21 cellular contexts compared by ENCODE assay signal in genomic region chr18:28716321-28716720, GRCh38.
"Had no signal": no experiment of that assay in that cellular context is flagged by ENCODE, and none has a peak within 500 bp of the region (broad histone marks: within the 10 kb centered on the region; RNA-seq: fewer than 3 reads in every experiment).

No MANE protein-coding gene starts in this region.

- H3K27me3 ChIP-seq: esophagus muscularis mucosa, gastrocnemius medialis, ovary, spleen, tibial nerve, upper lobe of left lung had no signal

- DNase-seq: dermis blood vessel endothelial cell; effector memory CD4-positive, alpha-beta T cell; gastrocnemius medialis; head of caudate nucleus; left ventricle myocardium superior; lower lobe of right lung; natural killer cell; occipital lobe; ovary; posterior cingulate gyrus; psoas muscle; right cardiac atrium; spleen; stimulated activated CD4-positive, alpha-beta T cell treated with anti-CD3 and anti-CD28 coated beads, Interleukin-4, amount 100 ng/mL, for 4 hours; upper lobe of left lung had no signal

- H3K27ac ChIP-seq: coronary artery, esophagus muscularis mucosa, gastrocnemius medialis, lower lobe of right lung, ovary, psoas muscle, skin epidermis, spleen, thoracic aorta, tibial nerve, upper lobe of left lung had no signal

- H3K4me3 ChIP-seq: coronary artery, esophagus muscularis mucosa, gastrocnemius medialis, lower lobe of right lung, ovary, psoas muscle, skin epidermis, spleen, thoracic aorta, tibial nerve, upper lobe of left lung had no signal

- H3K4me1 ChIP-seq: esophagus muscularis mucosa, gastrocnemius medialis, lower lobe of right lung, psoas muscle, spleen, tibial nerve, upper lobe of left lung had no signal

- H3K36me3 ChIP-seq: esophagus muscularis mucosa, gastrocnemius medialis, lower lobe of right lung, ovary, spleen, thoracic aorta, tibial nerve, upper lobe of left lung had no signal

- ATAC-seq: gastrocnemius medialis; left ventricle myocardium superior; lower lobe of right lung; natural killer cell; psoas muscle; right cardiac atrium; stimulated activated memory B cell treated with anti-CD40 and anti-IgM and Interleukin-4, amounts not matched to agents 10 μg/mL and 1 μg/mL and 100 μg/mL, for 72 hours had no signal

- H3K9me3 ChIP-seq: esophagus muscularis mucosa, gastrocnemius medialis, lower lobe of right lung, ovary, psoas muscle, thoracic aorta, tibial nerve, upper lobe of left lung had no signal
